In genomic region chrX:44483965-44484606, GRCh38 we compare ENCODE assay signal across 13 cellular contexts.
"Had no signal": no experiment of that assay in that cellular context is flagged by ENCODE, and none has a peak within 500 bp of the region (broad histone marks: within the 10 kb centered on the region; RNA-seq: fewer than 3 reads in every experiment).

No MANE protein-coding gene starts in this region.

- H3K27ac ChIP-seq: ascending aorta, neural progenitor cell, parathyroid adenoma had no signal

- H3K36me3 Mint-ChIP-seq: naive B cell; neural progenitor cell; stimulated activated memory B cell treated with anti-CD40 and anti-IgM and Interleukin-4, amounts not matched to agents 10 μg/mL and 1 μg/mL and 100 μg/mL, for 72 hours had no signal

- H3K9me3 ChIP-seq: ascending aorta had no signal

- H3K4me3 Mint-ChIP-seq: activated CD4-positive, alpha-beta T cell treated with anti-CD3 and anti-CD28 coated beads, Interleukin-2, amount 10 ng/mL, durations not matched to agents 24 days and 14 days; activated T-helper 1 cell treated with anti-CD3 and anti-CD28 coated beads, Interleukin-12 subunit alpha, Interleukin-12 subunit beta, Interleukin-2, Interleukin-4 antibody, amounts not matched to agents 30 ng/mL and 10 ng/mL and 1 ng/mL, durations not matched to agents 14 hours and 24 hours and 36 hours; naive B cell; neural progenitor cell; stimulated activated memory B cell treated with anti-CD40 and anti-IgM and Interleukin-4, amounts not matched to agents 10 μg/mL and 1 μg/mL and 100 μg/mL, for 72 hours; T-helper 1 cell treated with Interleukin-12 subunit alpha and Interleukin-12 subunit beta and Interleukin-4 antibody, amounts not matched to agents 30 μg/mL and 1 μg/mL, for 36 hours had no signal

- H3K4me2 ChIP-seq: neural progenitor cell had no signal

- DNase-seq: activated CD4-positive, alpha-beta T cell treated with anti-CD3 and anti-CD28 coated beads, Interleukin-2, amount 10 ng/mL, durations not matched to agents 24 days and 14 days; activated CD4-positive, CD25-positive, alpha-beta regulatory T cell; activated CD8-positive, alpha-beta memory T cell treated with anti-CD3 and anti-CD28 coated beads for 24 hours; naive B cell; retina; stimulated activated CD4-positive, alpha-beta T cell treated with anti-CD3 and anti-CD28 coated beads, Interleukin-2, amount 100 ng/mL, for 48 hours had no signal

- H3K9me3 Mint-ChIP-seq: activated CD4-positive, alpha-beta T cell treated with anti-CD3 and anti-CD28 coated beads, Interleukin-2, amount 10 ng/mL, durations not matched to agents 24 days and 14 days; activated T-helper 1 cell treated with anti-CD3 and anti-CD28 coated beads, Interleukin-12 subunit alpha, Interleukin-12 subunit beta, Interleukin-2, Interleukin-4 antibody, amounts not matched to agents 30 ng/mL and 10 ng/mL and 1 ng/mL, durations not matched to agents 14 hours and 24 hours and 36 hours; stimulated activated memory B cell treated with anti-CD40 and anti-IgM and Interleukin-4, amounts not matched to agents 10 μg/mL and 1 μg/mL and 100 μg/mL, for 72 hours; T-helper 1 cell treated with Interleukin-12 subunit alpha and Interleukin-12 subunit beta and Interleukin-4 antibody, amounts not matched to agents 30 μg/mL and 1 μg/mL, for 36 hours had no signal

- H3K4me1 ChIP-seq: ascending aorta, neural progenitor cell, parathyroid adenoma had no signal

- FAIRE-seq: islet of Langerhans had no signal

- H3K4me1 Mint-ChIP-seq: activated CD4-positive, alpha-beta T cell treated with anti-CD3 and anti-CD28 coated beads, Interleukin-2, amount 10 ng/mL, durations not matched to agents 24 days and 14 days; naive B cell; stimulated activated memory B cell treated with anti-CD40 and anti-IgM and Interleukin-4, amounts not matched to agents 10 μg/mL and 1 μg/mL and 100 μg/mL, for 72 hours had no signal

- H3K4me3 ChIP-seq: ascending aorta, neural progenitor cell had no signal

- ATAC-seq: stimulated activated memory B cell treated with anti-CD40 and anti-IgM and Interleukin-4, amounts not matched to agents 10 μg/mL and 1 μg/mL and 100 μg/mL, for 72 hours had no signal

- H3K27ac Mint-ChIP-seq: activated CD4-positive, alpha-beta T cell treated with anti-CD3 and anti-CD28 coated beads, Interleukin-2, amount 10 ng/mL, durations not matched to agents 24 days and 14 days; activated T-helper 1 cell treated with anti-CD3 and anti-CD28 coated beads, Interleukin-12 subunit alpha, Interleukin-12 subunit beta, Interleukin-2, Interleukin-4 antibody, amounts not matched to agents 30 ng/mL and 10 ng/mL and 1 ng/mL, durations not matched to agents 14 hours and 24 hours and 36 hours; naive B cell; neural progenitor cell; stimulated activated memory B cell treated with anti-CD40 and anti-IgM and Interleukin-4, amounts not matched to agents 10 μg/mL and 1 μg/mL and 100 μg/mL, for 72 hours; T-helper 1 cell treated with Interleukin-12 subunit alpha and Interleukin-12 subunit beta and Interleukin-4 antibody, amounts not matched to agents 30 μg/mL and 1 μg/mL, for 36 hours had no signal
